Comparison of ENCODE assay signal across 14 cellular contexts in genomic region chr4:152103181-152103901, GRCh38.
DNase-seq lines count a peak whose midpoint lies in the region; TF ChIP-seq lines count a peak whose summit lies in the region.
"Had no signal": no experiment of that assay in that cellular context is flagged by ENCODE, and none has a peak within 500 bp of the region (broad histone marks: within the 10 kb centered on the region; RNA-seq: fewer than 3 reads in every experiment).

No MANE protein-coding gene starts in this region.

- no peak for TF ChIP-seq CTCF in progenitor cell of endocrine pancreas (IDR thresholded peaks at IDR 0.05; ENCODE audit: unreplicated experiment)

- peaks cover 2% of the 10 kb centered on the region for H3K36me3 Mint-ChIP-seq in activated T-cell treated with anti-CD3 and anti-CD28 coated beads, Interleukin-2, amount 50 U/mL, for 24 hours (ENCODE audit: low read depth)
- no peaks in the 10 kb centered on the region for H3K36me3 Mint-ChIP-seq in progenitor cell of endocrine pancreas (ENCODE audit: insufficient read depth)
- H3K36me3 Mint-ChIP-seq: mesothelial cell of epicardium had no signal

- no peaks in the 10 kb centered on the region for H3K9me3 Mint-ChIP-seq in activated T-cell treated with anti-CD3 and anti-CD28 coated beads, Interleukin-2, amount 50 U/mL, for 24 hours
- no peaks in the 10 kb centered on the region for H3K9me3 Mint-ChIP-seq in progenitor cell of endocrine pancreas (ENCODE audit: low read depth)
- H3K9me3 Mint-ChIP-seq: mesothelial cell of epicardium had no signal

- H3K27ac ChIP-seq in cingulate gyrus (ENCODE audit: low read depth, low read length) = peak overlapping the region; percentile 13
- H3K27ac ChIP-seq: pancreas, thoracic aorta had no signal

- H3K4me1 Mint-ChIP-seq in activated T-cell treated with anti-CD3 and anti-CD28 coated beads, Interleukin-2, amount 50 U/mL, for 24 hours (ENCODE audit: low read depth) = peaks cover 96% of the 10 kb centered on the region
- peaks cover 22% of the 10 kb centered on the region for H3K4me1 Mint-ChIP-seq in progenitor cell of endocrine pancreas (ENCODE audit: low read depth)

- H3K27me3 Mint-ChIP-seq in activated T-cell treated with anti-CD3 and anti-CD28 coated beads, Interleukin-2, amount 50 U/mL, for 24 hours = no peaks in the 10 kb centered on the region
- no peaks in the 10 kb centered on the region for H3K27me3 Mint-ChIP-seq in progenitor cell of endocrine pancreas

- H3K4me3 Mint-ChIP-seq in activated T-cell treated with anti-CD3 and anti-CD28 coated beads, Interleukin-2, amount 50 U/mL, for 24 hours = no peak overlapping the region
- H3K4me3 Mint-ChIP-seq in progenitor cell of endocrine pancreas (ENCODE audit: low read depth) = no peak overlapping the region
- H3K4me3 Mint-ChIP-seq: mesothelial cell of epicardium had no signal

- H3K27ac Mint-ChIP-seq in activated T-cell treated with anti-CD3 and anti-CD28 coated beads, Interleukin-2, amount 50 U/mL, for 24 hours = peak overlapping the region; percentile 94
- peak overlapping the region; percentile 57 for H3K27ac Mint-ChIP-seq in progenitor cell of endocrine pancreas

- DNase-seq in activated T-cell treated with anti-CD3 and anti-CD28 coated beads, Interleukin-2, amount 50 U/mL, for 24 hours = no peak
- no peak for DNase-seq in activated T-cell treated with anti-CD3 and anti-CD28 coated beads, Interleukin-2, amount 50 U/mL, for 48 hours
- DNase-seq in MV-4-11 (lab: John Stamatoyannopoulos, UW) (peak; percentile 6), progenitor cell of endocrine pancreas (ENCODE audit: low spot score, unreplicated experiment) (no peak), ureter (ENCODE audit: low spot score) (no peak), NCI-H2196 treated with DMSO at 0.1 percent for 48 hours (lab: John Stamatoyannopoulos, UW; ENCODE audit: unreplicated experiment) (no peak), NCI-H1694 (lab: John Stamatoyannopoulos, UW) (no peak)
- DNase-seq: activated effector memory CD4-positive, alpha-beta T cell treated with Interleukin-2 at 50 U/mL for 16 hours; islet precursor cell; pancreas; stimulated activated CD4-positive, alpha-beta T cell treated with anti-CD3 and anti-CD28 coated beads, Interleukin-12 subunit alpha, Interleukin-12 subunit beta, amount 100 ng/mL, for 4 hours had no signal
